In the genomic region with DNA sequence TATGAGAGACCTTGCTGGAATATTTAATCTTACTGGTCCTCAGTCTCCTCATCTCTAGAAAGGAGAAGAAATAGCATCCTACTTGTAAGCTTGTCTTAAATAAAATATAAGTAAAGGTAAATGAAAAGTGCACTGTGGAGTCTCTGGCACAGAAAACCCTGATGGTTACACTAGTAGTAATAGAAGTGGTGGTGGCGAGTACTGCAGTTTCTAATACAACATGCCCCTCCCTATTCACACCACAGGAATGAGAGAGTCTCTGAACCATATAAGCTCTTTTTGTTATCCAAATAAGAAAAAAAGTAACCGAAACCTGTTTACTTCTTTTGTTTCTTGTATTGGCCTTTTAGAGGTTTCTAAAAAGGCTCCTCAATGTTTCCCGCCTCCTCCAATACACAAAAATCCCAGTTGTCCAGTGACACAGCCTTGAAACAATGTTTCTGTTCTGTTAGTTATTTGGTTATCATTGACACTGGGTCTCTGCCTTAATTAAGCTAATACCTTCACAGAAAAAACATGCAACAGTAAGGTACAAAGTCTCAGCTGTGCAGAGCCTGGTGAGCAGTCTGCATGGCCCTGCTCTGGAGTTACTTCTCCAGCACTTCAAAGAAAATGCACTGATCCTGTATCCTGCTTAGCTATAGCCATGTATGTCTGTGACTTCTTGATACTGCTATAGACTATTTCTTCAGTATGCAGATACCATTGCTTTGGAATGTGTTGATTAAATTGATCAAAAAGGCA, we compare ENCODE assay signal across 14 cellular contexts.
DNase-seq lines count a peak whose midpoint lies in the region; ATAC-seq and TF ChIP-seq lines count a peak whose summit lies in the region.
"Had no signal": no experiment of that assay in that cellular context is flagged by ENCODE, and none has a peak within 500 bp of the region (broad histone marks: within the 10 kb centered on the region; RNA-seq: fewer than 3 reads in every experiment).

No MANE protein-coding gene starts in this region.

- H3K27ac Mint-ChIP-seq in activated naive CD8-positive, alpha-beta T cell treated with anti-CD3 and anti-CD28 coated beads, Interleukin-2, amount 50 U/mL, for 24 hours = no peak overlapping the region
- H3K27ac Mint-ChIP-seq: activated T-helper 17 cell treated with anti-CD3 and anti-CD28 coated beads, Interleukin-2, amount 50 U/mL, for 72 hours had no signal

- no peaks in the 10 kb centered on the region for H3K27me3 ChIP-seq in foreskin keratinocyte
- no peaks in the 10 kb centered on the region for H3K27me3 ChIP-seq in psoas muscle (ENCODE audit: insufficient read depth in 3 of 3, low read length in 2 of 3)
- H3K27me3 ChIP-seq: neutrophil had no signal

- no peaks in the 10 kb centered on the region for H3K9me3 ChIP-seq in psoas muscle
- H3K9me3 ChIP-seq: neutrophil had no signal

- 90 to 91% (median 91%) methylated on average over 3 of the region's 3 CpGs for WGBS in psoas muscle, 3 donors

- H3K36me3 ChIP-seq in psoas muscle (ENCODE audit: insufficient read depth in 1 of 2, low read depth in 1 of 2) = no peaks in the 10 kb centered on the region
- H3K36me3 ChIP-seq: neutrophil had no signal

- H3K27ac ChIP-seq in foreskin keratinocyte (no peak overlapping the region), psoas muscle (no peak overlapping the region)
- H3K27ac ChIP-seq: neutrophil, SK-N-MC had no signal

- no peaks in the 10 kb centered on the region for H3K9me3 Mint-ChIP-seq in activated naive CD8-positive, alpha-beta T cell treated with anti-CD3 and anti-CD28 coated beads, Interleukin-2, amount 50 U/mL, for 24 hours
- H3K9me3 Mint-ChIP-seq: activated T-helper 17 cell treated with anti-CD3 and anti-CD28 coated beads, Interleukin-2, amount 50 U/mL, for 72 hours had no signal

- H3K4me3 Mint-ChIP-seq in activated naive CD8-positive, alpha-beta T cell treated with anti-CD3 and anti-CD28 coated beads, Interleukin-2, amount 50 U/mL, for 24 hours = no peak overlapping the region
- H3K4me3 Mint-ChIP-seq: activated T-helper 17 cell treated with anti-CD3 and anti-CD28 coated beads, Interleukin-2, amount 50 U/mL, for 72 hours had no signal

- DNase-seq in AG10803 (ENCODE audit: low read depth) = no peak
- peak; percentile 4 for DNase-seq in HuH-7 (ENCODE audit: low spot score)
- peak in 1 of 2 donors; percentile 3 for DNase-seq in foreskin keratinocyte
- no peak for DNase-seq in DMS114 treated with DMSO at 0.1 percent for 48 hours (lab: John Stamatoyannopoulos, UW; ENCODE audit: unreplicated experiment)
- no peak for DNase-seq in activated naive CD8-positive, alpha-beta T cell treated with anti-CD3 and anti-CD28 coated beads, Interleukin-2, amount 50 U/mL, for 24 hours
- no peak for DNase-seq in psoas muscle
- no peak for DNase-seq in HCEC 1CT
- DNase-seq: activated CD4-positive, alpha-beta T cell treated with anti-CD3 and anti-CD28 coated beads for 1 hour; NCI-H446 treated with DMSO at 0.1 percent for 48 hours; stimulated activated CD4-positive, alpha-beta T cell treated with anti-CD3 and anti-CD28 coated beads, Interleukin-4, amount 100 ng/mL, for 24 hours had no signal

- 0 out of 2 replicates have a peak, but pooled peaks have one; percentile 13 for TF ChIP-seq CTCF in AG10803 (conservative IDR thresholded peaks at IDR 0.05; ENCODE audit: low read length)
- no peak for TF ChIP-seq CTCF in foreskin keratinocyte (conservative IDR thresholded peaks at IDR 0.05)
- TF ChIP-seq CTCF in psoas muscle (IDR thresholded peaks at IDR 0.05) = no peak

- no peaks in the 10 kb centered on the region for H3K36me3 Mint-ChIP-seq in activated naive CD8-positive, alpha-beta T cell treated with anti-CD3 and anti-CD28 coated beads, Interleukin-2, amount 50 U/mL, for 24 hours (ENCODE audit: low read depth)

- intact Hi-C loops in psoas muscle (cut with DNase I) = no loop called here

- no peaks in the 10 kb centered on the region for H3K4me1 Mint-ChIP-seq in activated naive CD8-positive, alpha-beta T cell treated with anti-CD3 and anti-CD28 coated beads, Interleukin-2, amount 50 U/mL, for 24 hours
- H3K4me1 Mint-ChIP-seq: activated T-helper 17 cell treated with anti-CD3 and anti-CD28 coated beads, Interleukin-2, amount 50 U/mL, for 72 hours had no signal

- H3K4me1 ChIP-seq in foreskin keratinocyte (peaks cover 3% of the 10 kb centered on the region), psoas muscle (no peaks in the 10 kb centered on the region)

- H3K4me3 ChIP-seq in AG10803 (ENCODE audit: low read length) (no peak overlapping the region), psoas muscle (no peak overlapping the region)
- H3K4me3 ChIP-seq: SK-N-MC had no signal

- peak; percentile 64 for ATAC-seq in GM21576 (IDR thresholded peaks at IDR 0.05; ENCODE audit: unreplicated experiment)
- peak; percentile 70 for ATAC-seq in foreskin keratinocyte
- no peak for ATAC-seq in activated naive CD8-positive, alpha-beta T cell treated with anti-CD3 and anti-CD28 coated beads, Interleukin-2, amount 50 U/mL, for 24 hours
- ATAC-seq in psoas muscle = no peak
- ATAC-seq: activated T-helper 17 cell treated with anti-CD3 and anti-CD28 coated beads, Interleukin-2, amount 50 U/mL, for 72 hours had no signal

- H3K27me3 Mint-ChIP-seq in activated naive CD8-positive, alpha-beta T cell treated with anti-CD3 and anti-CD28 coated beads, Interleukin-2, amount 50 U/mL, for 24 hours = no peaks in the 10 kb centered on the region

Comparison
In these comparisons a context has a peak if more than half of its experiments do, and no peak if none do; other contexts are left out.
1. ATAC-seq: peak in GM21576 (single experiment) and foreskin keratinocyte (single experiment); none in activated naive CD8-positive, alpha-beta T cell treated with anti-CD3 and anti-CD28 coated beads, Interleukin-2, amount 50 U/mL, for 24 hours (single experiment) and psoas muscle (0 of 4).